ENCODE assay signal across 16 cellular contexts in the genomic region with DNA sequence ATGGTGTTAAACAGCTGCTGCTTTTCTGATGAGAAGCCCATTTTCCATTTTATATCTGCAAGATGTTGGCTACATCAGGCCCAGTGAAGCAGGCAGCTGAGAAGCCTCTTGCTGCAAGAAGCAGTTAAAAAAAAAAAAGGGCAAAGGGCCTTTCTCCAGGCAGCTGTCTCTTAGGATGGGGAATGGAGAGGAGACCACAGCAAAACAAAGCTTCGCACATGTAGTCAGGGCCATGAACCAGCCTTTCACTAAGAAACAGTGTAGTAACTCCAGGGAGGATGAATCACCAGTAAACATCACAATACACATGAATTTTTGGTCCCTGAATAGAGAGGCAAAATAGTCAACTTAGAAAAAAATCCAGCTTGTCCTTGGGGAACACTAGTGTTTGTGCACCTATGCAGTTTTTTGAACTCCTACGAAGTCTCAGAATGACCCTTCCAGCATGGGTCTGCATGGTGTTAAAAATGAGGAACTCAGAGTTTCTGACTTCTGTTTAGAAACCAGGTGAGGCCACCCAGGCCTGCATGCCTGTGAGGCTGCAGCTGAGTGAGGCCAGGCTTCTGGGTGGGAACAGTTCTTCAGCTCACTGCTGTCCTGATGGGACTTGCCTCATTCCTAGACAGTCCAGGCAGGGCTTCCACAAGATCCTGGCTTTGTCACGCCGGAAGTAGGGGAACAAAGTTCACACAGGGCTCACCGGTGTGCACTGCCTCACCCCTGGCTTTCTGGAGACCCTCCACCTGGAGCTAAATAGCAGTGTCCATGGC.
DNase-seq lines count a peak whose midpoint lies in the region; ATAC-seq, FAIRE-seq and TF ChIP-seq lines count a peak whose summit lies in the region.
"Had no signal": no experiment of that assay in that cellular context is flagged by ENCODE, and none has a peak within 500 bp of the region (broad histone marks: within the 10 kb centered on the region; RNA-seq: fewer than 3 reads in every experiment).

No MANE protein-coding gene starts in this region.

- H3K9me3 Mint-ChIP-seq in astrocyte (ENCODE audit: unreplicated experiment): peaks cover 12% of the 10 kb centered on the region

- no peaks in the 10 kb centered on the region for H3K36me3 Mint-ChIP-seq in astrocyte (ENCODE audit: low read depth, unreplicated experiment)

- H3K4me3 ChIP-seq in astrocyte (ENCODE audit: insufficient read depth, low read depth, low read length): no peak overlapping the region
- no peak overlapping the region for H3K4me3 ChIP-seq in Peyer's patch
- H3K4me3 ChIP-seq: BLaER1 treated with 17β-estradiol and CSF1 and Interleukin-3, amounts not matched to agents 10 nM and 100 nM; heart left ventricle; prostate gland; SK-N-MC; stomach had no signal

- H3K36me3 ChIP-seq in astrocyte (ENCODE audit: insufficient read depth, low read length) (no peaks in the 10 kb centered on the region), Peyer's patch (no peaks in the 10 kb centered on the region)
- H3K36me3 ChIP-seq: BLaER1 treated with 17β-estradiol and CSF1 and Interleukin-3, amounts not matched to agents 10 nM and 100 nM; heart left ventricle; prostate gland; stomach; WERI-Rb-1 had no signal

- no peaks in the 10 kb centered on the region for H3K27me3 ChIP-seq in astrocyte (ENCODE audit: insufficient read depth, low read length)
- no peaks in the 10 kb centered on the region for H3K27me3 ChIP-seq in Peyer's patch
- H3K27me3 ChIP-seq: BLaER1 treated with 17β-estradiol and CSF1 and Interleukin-3, amounts not matched to agents 10 nM and 100 nM; heart left ventricle; stomach had no signal

- no peaks in the 10 kb centered on the region for H3K79me2 ChIP-seq in astrocyte (ENCODE audit: insufficient read depth, low read length)

- H3K27ac ChIP-seq in astrocyte (ENCODE audit: low read depth, low read length): no peak overlapping the region
- H3K27ac ChIP-seq in Peyer's patch: no peak overlapping the region
- H3K27ac ChIP-seq: BLaER1 treated with 17β-estradiol and CSF1 and Interleukin-3, amounts not matched to agents 10 nM and 100 nM; prostate gland; SK-N-MC; stomach; WERI-Rb-1 had no signal

- no peaks in the 10 kb centered on the region for H3K9me3 ChIP-seq in astrocyte (ENCODE audit: insufficient read depth, low read depth, low read length)
- H3K9me3 ChIP-seq in Peyer's patch: no peaks in the 10 kb centered on the region
- H3K9me3 ChIP-seq: heart left ventricle, prostate gland, stomach had no signal

- no peak for FAIRE-seq in astrocyte (lab: Jason Lieb, UNC)

- H3K27ac Mint-ChIP-seq in astrocyte (ENCODE audit: unreplicated experiment): peak overlapping the region; percentile 38

- H3K4me1 Mint-ChIP-seq in astrocyte (ENCODE audit: low read depth, unreplicated experiment): peaks cover 16% of the 10 kb centered on the region

- ATAC-seq in GM18868 (IDR thresholded peaks at IDR 0.05; ENCODE audit: unreplicated experiment) (peak; percentile 97), HG02642 (IDR thresholded peaks at IDR 0.05; ENCODE audit: poor library complexity, unreplicated experiment) (peak; percentile 84)

- TF ChIP-seq CTCF in astrocyte (IDR thresholded peaks at IDR 0.05; ENCODE audit: insufficient read depth, low read depth, low read length) (no peak), Peyer's patch (IDR thresholded peaks at IDR 0.05) (no peak)

- no peak overlapping the region for H3K4me2 ChIP-seq in astrocyte (ENCODE audit: low read length)
- H3K4me2 ChIP-seq: BLaER1 treated with 17β-estradiol and CSF1 and Interleukin-3, amounts not matched to agents 10 nM and 100 nM had no signal

- no peaks in the 10 kb centered on the region for H3K4me1 ChIP-seq in astrocyte (ENCODE audit: insufficient read depth, low read length)
- no peaks in the 10 kb centered on the region for H3K4me1 ChIP-seq in Peyer's patch
- H3K4me1 ChIP-seq: BLaER1 treated with 17β-estradiol and CSF1 and Interleukin-3, amounts not matched to agents 10 nM and 100 nM; prostate gland; stomach had no signal

- DNase-seq in astrocyte (ENCODE audit: low read depth) (peak; percentile 8), non-pigmented ciliary epithelial cell (ENCODE audit: low read depth) (peak; percentile 1), dedifferentiated amniotic fluid mesenchymal stem cell (ENCODE audit: extremely low spot score) (no peak), Peyer's patch (no peak), GOT3 (lab: John Stamatoyannopoulos, UW) (no peak)
- no peak for DNase-seq in stimulated activated CD4-positive, alpha-beta T cell treated with anti-CD3 and anti-CD28 coated beads, Interleukin-2, amount 100 ng/mL, for 48 hours
- DNase-seq: effector CD4-positive, alpha-beta T cell; stimulated activated CD4-positive, alpha-beta T cell treated with anti-CD3 and anti-CD28 coated beads, Interleukin-4, amount 100 ng/mL, for 1 hour; stomach; WERI-Rb-1 had no signal

- H3K4me3 Mint-ChIP-seq in astrocyte (ENCODE audit: unreplicated experiment): no peak overlapping the region

- TF ChIP-seq POLR2A in Peyer's patch (IDR thresholded peaks at IDR 0.05): no peak

- no peaks in the 10 kb centered on the region for H3K27me3 Mint-ChIP-seq in astrocyte (ENCODE audit: low read depth, unreplicated experiment)

- H3K9ac ChIP-seq in astrocyte (ENCODE audit: low read length): no peak overlapping the region
- H3K9ac ChIP-seq: BLaER1 treated with 17β-estradiol and CSF1 and Interleukin-3, amounts not matched to agents 10 nM and 100 nM had no signal

- no peaks in the 10 kb centered on the region for H4K20me1 ChIP-seq in astrocyte (ENCODE audit: insufficient read depth, low read length)
- H4K20me1 ChIP-seq: BLaER1 treated with 17β-estradiol and CSF1 and Interleukin-3, amounts not matched to agents 10 nM and 100 nM had no signal

- no peak overlapping the region for H2AFZ ChIP-seq in astrocyte (ENCODE audit: low read depth, low read length)

Comparison
In these comparisons a context has a peak if more than half of its experiments do, and no peak if none do; other contexts are left out.
1. DNase-seq: peak in astrocyte (single experiment) and non-pigmented ciliary epithelial cell (single experiment); none in dedifferentiated amniotic fluid mesenchymal stem cell (single experiment), Peyer's patch (0 of 3), stimulated activated CD4-positive, alpha-beta T cell treated with anti-CD3 and anti-CD28 coated beads, Interleukin-2, amount 100 ng/mL, for 48 hours (0 of 2) and GOT3 (single experiment).